In the genomic region with DNA sequence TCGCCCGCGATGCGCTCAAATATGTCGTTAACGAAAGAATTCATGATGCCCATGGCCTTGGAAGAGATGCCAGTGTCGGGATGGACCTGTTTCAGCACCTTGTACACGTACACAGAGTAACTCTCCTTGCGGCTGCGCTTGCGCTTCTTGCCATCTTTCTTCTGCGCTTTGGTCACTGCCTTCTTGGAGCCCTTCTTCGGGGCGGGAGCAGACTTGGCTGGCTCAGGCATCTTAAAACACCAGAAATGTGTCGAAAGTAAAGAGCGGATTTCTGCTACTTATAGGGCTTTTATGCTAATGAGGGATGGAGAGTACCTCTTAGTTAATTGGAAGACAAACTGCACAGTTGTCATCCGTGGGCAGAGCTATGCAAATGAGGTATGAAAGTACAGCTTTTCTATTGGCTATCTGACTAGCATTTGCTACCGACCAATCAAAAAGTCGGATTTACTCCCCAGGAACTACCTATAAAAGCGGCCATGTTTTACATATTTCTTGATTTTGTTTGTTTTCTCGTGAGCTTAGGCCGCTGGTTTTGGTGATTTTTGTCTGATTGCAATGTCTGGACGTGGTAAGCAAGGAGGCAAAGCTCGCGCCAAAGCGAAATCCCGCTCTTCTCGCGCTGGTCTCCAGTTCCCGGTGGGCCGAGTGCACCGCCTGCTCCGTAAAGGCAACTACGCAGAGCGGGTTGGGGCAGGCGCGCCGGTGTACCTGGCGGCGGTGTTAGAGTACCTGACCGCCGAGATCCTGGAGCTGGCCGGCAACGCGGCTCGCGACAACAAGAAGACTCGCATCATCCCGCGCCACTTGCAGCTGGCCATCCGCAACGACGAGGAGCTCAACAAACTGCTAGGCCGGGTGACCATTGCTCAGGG, we compare ENCODE assay signal across 1 cellular context.
TF ChIP-seq lines count a peak whose summit lies in the region.

No MANE protein-coding gene starts in this region.

TF ChIP-seq in GM12878, 131 proteins besides CTCF, POLR2A, EP300 and RAD21 (continued from another document and continues in another):
- TF ChIP-seq HSF1 (IDR thresholded peaks at IDR 0.05; ENCODE audit: low read depth, low read length) (peak; percentile 56; the same call in 1 of the 2 replicates), BCLAF1 (IDR thresholded peaks at IDR 0.05) (peak; percentile 57), MAX (IDR thresholded peaks at IDR 0.05; ENCODE audit: low read depth, low read length) (peak; percentile 28; the same call in 1 of the 2 replicates), ELK1 (IDR thresholded peaks at IDR 0.05; ENCODE audit: low read depth, low read length) (peak; percentile 12; the same call in 1 of the 2 replicates), HCFC1 (IDR thresholded peaks at IDR 0.05; ENCODE audit: low read length) (0 out of 2 replicates have a peak, but pooled peaks have one; percentile 23), CHD2 (IDR thresholded peaks at IDR 0.05; ENCODE audit: borderline replicate concordance, low read depth, low read length) (peak; percentile 59), BHLHE40 (IDR thresholded peaks at IDR 0.05; ENCODE audit: borderline replicate concordance in 1 of 2, low read depth in 2 of 2, low read length in 1 of 2) (peak in 1 of 2 experiments; percentile 8; a peak in 1 of 4 replicates), PML (IDR thresholded peaks at IDR 0.05; ENCODE audit: low read length) (peak; percentile 97), SIN3A (IDR thresholded peaks at IDR 0.05; ENCODE audit: low read depth, low read length) (peak; percentile 78), RELA (IDR thresholded peaks at IDR 0.05; ENCODE audit: borderline replicate concordance, partially characterized antibody) (peak; percentile 57), CREB1 (IDR thresholded peaks at IDR 0.05; ENCODE audit: low read depth) (peak; percentile 85), TBL1XR1 (IDR thresholded peaks at IDR 0.05; ENCODE audit: low read depth, low read length) (peak; percentile 12; the same call in 1 of the 2 replicates), TAF1 (IDR thresholded peaks at IDR 0.05; ENCODE audit: borderline replicate concordance, low read depth, low read length) (peak; percentile 61; the same call in 1 of the 2 replicates), NFXL1 (IDR thresholded peaks at IDR 0.05; ENCODE audit: borderline replicate concordance) (peak; percentile 95), ZBTB4 (CRISPR knock-in tag; IDR thresholded peaks at IDR 0.05) (no peak), FOS (IDR thresholded peaks at IDR 0.05; ENCODE audit: borderline replicate concordance, extremely low read depth, insufficient read length) (peak; percentile 64), RB1 (IDR thresholded peaks at IDR 0.05; ENCODE audit: borderline replicate concordance) (peak; percentile 17; the same call in 1 of the 2 replicates), SP1 (IDR thresholded peaks at IDR 0.05; ENCODE audit: low read depth, low read length) (peak; percentile 87), NFIC (IDR thresholded peaks at IDR 0.05; ENCODE audit: low read depth, low read length) (peak; percentile 59), STAT1 (conservative IDR thresholded peaks at IDR 0.05) (no peak; the same call in 1 of the 2 replicates), YBX1 (IDR thresholded peaks at IDR 0.05) (no peak), BACH1 (IDR thresholded peaks at IDR 0.05; ENCODE audit: borderline replicate concordance) (peak; percentile 53), CBX5 (IDR thresholded peaks at IDR 0.05; ENCODE audit: low read depth) (0 out of 2 replicates have a peak, but pooled peaks have one; percentile 12), CBFB (IDR thresholded peaks at IDR 0.05; ENCODE audit: low read depth) (peak; percentile 82), ZNF24 (IDR thresholded peaks at IDR 0.05) (0 out of 2 replicates have a peak, but pooled peaks have one; percentile 12), TCF12 (IDR thresholded peaks at IDR 0.05; ENCODE audit: low read depth, low read length) (peak; percentile 67; the same call in 1 of the 2 replicates), MTA2 (IDR thresholded peaks at IDR 0.05; ENCODE audit: low read depth) (no peak; the same call in 1 of the 2 replicates), NRF1 (conservative IDR thresholded peaks at IDR 0.05; ENCODE audit: low read depth, low read length) (peak; percentile 32; the same call in 1 of the 2 replicates)
- TF ChIP-seq, protein P1, sequence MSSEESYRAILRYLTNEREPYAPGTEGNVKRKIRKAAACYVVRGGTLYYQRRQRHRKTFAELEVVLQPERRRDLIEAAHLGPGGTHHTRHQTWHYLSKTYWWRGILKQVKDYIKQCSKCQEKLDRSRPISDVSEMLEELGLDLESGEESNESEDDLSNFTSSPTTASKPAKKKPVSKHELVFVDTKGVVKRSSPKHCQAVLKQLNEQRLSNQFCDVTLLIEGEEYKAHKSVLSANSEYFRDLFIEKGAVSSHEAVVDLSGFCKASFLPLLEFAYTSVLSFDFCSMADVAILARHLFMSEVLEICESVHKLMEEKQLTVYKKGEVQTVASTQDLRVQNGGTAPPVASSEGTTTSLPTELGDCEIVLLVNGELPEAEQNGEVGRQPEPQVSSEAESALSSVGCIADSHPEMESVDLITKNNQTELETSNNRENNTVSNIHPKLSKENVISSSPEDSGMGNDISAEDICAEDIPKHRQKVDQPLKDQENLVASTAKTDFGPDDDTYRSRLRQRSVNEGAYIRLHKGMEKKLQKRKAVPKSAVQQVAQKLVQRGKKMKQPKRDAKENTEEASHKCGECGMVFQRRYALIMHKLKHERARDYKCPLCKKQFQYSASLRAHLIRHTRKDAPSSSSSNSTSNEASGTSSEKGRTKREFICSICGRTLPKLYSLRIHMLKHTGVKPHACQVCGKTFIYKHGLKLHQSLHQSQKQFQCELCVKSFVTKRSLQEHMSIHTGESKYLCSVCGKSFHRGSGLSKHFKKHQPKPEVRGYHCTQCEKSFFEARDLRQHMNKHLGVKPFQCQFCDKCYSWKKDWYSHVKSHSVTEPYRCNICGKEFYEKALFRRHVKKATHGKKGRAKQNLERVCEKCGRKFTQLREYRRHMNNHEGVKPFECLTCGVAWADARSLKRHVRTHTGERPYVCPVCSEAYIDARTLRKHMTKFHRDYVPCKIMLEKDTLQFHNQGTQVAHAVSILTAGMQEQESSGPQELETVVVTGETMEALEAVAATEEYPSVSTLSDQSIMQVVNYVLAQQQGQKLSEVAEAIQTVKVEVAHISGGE (CRISPR knock-in tag; IDR thresholded peaks at IDR 0.05) = no peak
- TF ChIP-seq, protein P2, sequence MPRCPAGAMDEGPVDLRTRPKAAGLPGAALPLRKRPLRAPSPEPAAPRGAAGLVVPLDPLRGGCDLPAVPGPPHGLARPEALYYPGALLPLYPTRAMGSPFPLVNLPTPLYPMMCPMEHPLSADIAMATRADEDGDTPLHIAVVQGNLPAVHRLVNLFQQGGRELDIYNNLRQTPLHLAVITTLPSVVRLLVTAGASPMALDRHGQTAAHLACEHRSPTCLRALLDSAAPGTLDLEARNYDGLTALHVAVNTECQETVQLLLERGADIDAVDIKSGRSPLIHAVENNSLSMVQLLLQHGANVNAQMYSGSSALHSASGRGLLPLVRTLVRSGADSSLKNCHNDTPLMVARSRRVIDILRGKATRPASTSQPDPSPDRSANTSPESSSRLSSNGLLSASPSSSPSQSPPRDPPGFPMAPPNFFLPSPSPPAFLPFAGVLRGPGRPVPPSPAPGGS (IDR thresholded peaks at IDR 0.05; ENCODE audit: borderline replicate concordance, insufficient read depth, low read depth, low read length, poor library complexity, severe bottlenecking) = peak; percentile 34
- TF ChIP-seq, protein P3, sequence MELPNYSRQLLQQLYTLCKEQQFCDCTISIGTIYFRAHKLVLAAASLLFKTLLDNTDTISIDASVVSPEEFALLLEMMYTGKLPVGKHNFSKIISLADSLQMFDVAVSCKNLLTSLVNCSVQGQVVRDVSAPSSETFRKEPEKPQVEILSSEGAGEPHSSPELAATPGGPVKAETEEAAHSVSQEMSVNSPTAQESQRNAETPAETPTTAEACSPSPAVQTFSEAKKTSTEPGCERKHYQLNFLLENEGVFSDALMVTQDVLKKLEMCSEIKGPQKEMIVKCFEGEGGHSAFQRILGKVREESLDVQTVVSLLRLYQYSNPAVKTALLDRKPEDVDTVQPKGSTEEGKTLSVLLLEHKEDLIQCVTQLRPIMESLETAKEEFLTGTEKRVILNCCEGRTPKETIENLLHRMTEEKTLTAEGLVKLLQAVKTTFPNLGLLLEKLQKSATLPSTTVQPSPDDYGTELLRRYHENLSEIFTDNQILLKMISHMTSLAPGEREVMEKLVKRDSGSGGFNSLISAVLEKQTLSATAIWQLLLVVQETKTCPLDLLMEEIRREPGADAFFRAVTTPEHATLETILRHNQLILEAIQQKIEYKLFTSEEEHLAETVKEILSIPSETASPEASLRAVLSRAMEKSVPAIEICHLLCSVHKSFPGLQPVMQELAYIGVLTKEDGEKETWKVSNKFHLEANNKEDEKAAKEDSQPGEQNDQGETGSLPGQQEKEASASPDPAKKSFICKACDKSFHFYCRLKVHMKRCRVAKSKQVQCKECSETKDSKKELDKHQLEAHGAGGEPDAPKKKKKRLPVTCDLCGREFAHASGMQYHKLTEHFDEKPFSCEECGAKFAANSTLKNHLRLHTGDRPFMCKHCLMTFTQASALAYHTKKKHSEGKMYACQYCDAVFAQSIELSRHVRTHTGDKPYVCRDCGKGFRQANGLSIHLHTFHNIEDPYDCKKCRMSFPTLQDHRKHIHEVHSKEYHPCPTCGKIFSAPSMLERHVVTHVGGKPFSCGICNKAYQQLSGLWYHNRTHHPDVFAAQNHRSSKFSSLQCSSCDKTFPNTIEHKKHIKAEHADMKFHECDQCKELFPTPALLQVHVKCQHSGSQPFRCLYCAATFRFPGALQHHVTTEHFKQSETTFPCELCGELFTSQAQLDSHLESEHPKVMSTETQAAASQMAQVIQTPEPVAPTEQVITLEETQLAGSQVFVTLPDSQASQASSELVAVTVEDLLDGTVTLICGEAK (IDR thresholded peaks at IDR 0.05; ENCODE audit: borderline replicate concordance) = peak; percentile 62; the same call in 1 of the 2 replicates
